In genomic region chr3:24242012-24242698, GRCh38 we compare ENCODE assay signal across 10 cellular contexts.
DNase-seq lines count a peak whose midpoint lies in the region; ATAC-seq and TF ChIP-seq lines count a peak whose summit lies in the region.
"Had no signal": no experiment of that assay in that cellular context is flagged by ENCODE, and none has a peak within 500 bp of the region (broad histone marks: within the 10 kb centered on the region; RNA-seq: fewer than 3 reads in every experiment).

No MANE protein-coding gene starts in this region.

- H3K27me3 Mint-ChIP-seq in natural killer cell treated with Interleukin-12 subunit alpha and Interleukin-12 subunit beta and Interleukin-15 and Interleukin-18, amount 100 ng/mL, for 72 hours, result peaks cover 7 to 8% of the 10 kb centered on the region in 2 donors

- no peaks in the 10 kb centered on the region for H4K20me1 ChIP-seq in hepatocyte (ENCODE audit: insufficient read depth, poor library complexity, severe bottlenecking)

- H3K36me3 Mint-ChIP-seq in natural killer cell treated with Interleukin-12 subunit alpha and Interleukin-12 subunit beta and Interleukin-15 and Interleukin-18, amount 100 ng/mL, for 72 hours, result no peaks in the 10 kb centered on the region

- 53% methylated on average over 6 of the region's 6 CpGs for WGBS in hepatocyte (ENCODE audit: low lambda C conversion rate, missing lambda C conversion rate)
- 55 to 59% methylated on average over 3 to 6 of the region's 6 CpGs for WGBS in transverse colon (ENCODE audit: low coverage in 1 of 2), 2 donors
- 27 to 40% methylated on average over 6 of the region's 6 CpGs for WGBS in testis, 2 donors

- ATAC-seq in natural killer cell treated with Interleukin-12 subunit alpha and Interleukin-12 subunit beta and Interleukin-15 and Interleukin-18, amount 100 ng/mL, for 72 hours, result no peak

- H2AFZ ChIP-seq in hepatocyte, result no peak overlapping the region

- TF ChIP-seq EP300 in transverse colon (IDR thresholded peaks at IDR 0.05; ENCODE audit: low read depth), result no peak

- H3K36me3 ChIP-seq in hepatocyte (replicated peaks; ENCODE audit: insufficient read depth, low read depth), result no peaks in the 10 kb centered on the region
- H3K36me3 ChIP-seq in transverse colon, result no peaks in the 10 kb centered on the region
- no peaks in the 10 kb centered on the region for H3K36me3 ChIP-seq in testis (ENCODE audit: low read depth, missing control alignments)
- H3K36me3 ChIP-seq: thyroid gland had no signal

- H3K27me3 ChIP-seq in hepatocyte (no peaks in the 10 kb centered on the region), transverse colon (no peaks in the 10 kb centered on the region), testis (no peaks in the 10 kb centered on the region)
- H3K27me3 ChIP-seq: thyroid gland had no signal

- DNase-seq in NCI-H2171 treated with DMSO at 0.1 percent for 48 hours (lab: John Stamatoyannopoulos, UW) (peak; percentile 5), NCI-H2171 (lab: John Stamatoyannopoulos, UW) (no peak), astrocyte of the hippocampus (ENCODE audit: low read depth, low spot score) (peak; percentile 88), hepatocyte (ENCODE audit: low spot score) (no peak), transverse colon (no peak), SW 1271 (lab: John Stamatoyannopoulos, UW) (no peak), testis (no peak)
- DNase-seq in natural killer cell treated with Interleukin-12 subunit alpha and Interleukin-12 subunit beta and Interleukin-15 and Interleukin-18, amount 100 ng/mL, for 72 hours (ENCODE audit: low spot score), result no peak
- DNase-seq: NCI-H345, thyroid gland had no signal

- no peak overlapping the region for H3K4me3 ChIP-seq in hepatocyte
- H3K4me3 ChIP-seq in transverse colon, result no peak overlapping the region
- H3K4me3 ChIP-seq in testis, result no peak overlapping the region
- H3K4me3 ChIP-seq: thyroid gland had no signal

- no peak overlapping the region for H3K4me3 Mint-ChIP-seq in natural killer cell treated with Interleukin-12 subunit alpha and Interleukin-12 subunit beta and Interleukin-15 and Interleukin-18, amount 100 ng/mL, for 72 hours

- H3K9me3 ChIP-seq in hepatocyte (ENCODE audit: low read depth) (no peaks in the 10 kb centered on the region), transverse colon (no peaks in the 10 kb centered on the region), testis (no peaks in the 10 kb centered on the region)
- H3K9me3 ChIP-seq: thyroid gland had no signal

- TF ChIP-seq CTCF in hepatocyte (IDR thresholded peaks at IDR 0.05; ENCODE audit: poor library complexity), result no peak
- no peak for TF ChIP-seq CTCF in transverse colon (IDR thresholded peaks at IDR 0.05)
- no peak for TF ChIP-seq CTCF in testis (IDR thresholded peaks at IDR 0.05)

- no peaks in the 10 kb centered on the region for H3K79me2 ChIP-seq in hepatocyte

- H3K4me1 ChIP-seq in hepatocyte (ENCODE audit: insufficient read depth), result peaks cover 14% of the 10 kb centered on the region
- H3K4me1 ChIP-seq in transverse colon, result peaks cover 4 to 29% (median 10%) of the 10 kb centered on the region in 4 donors
- no peaks in the 10 kb centered on the region for H3K4me1 ChIP-seq in testis
- H3K4me1 ChIP-seq: thyroid gland had no signal

- H3K4me2 ChIP-seq in hepatocyte, result no peak overlapping the region

- TF ChIP-seq POLR2A in transverse colon (IDR thresholded peaks at IDR 0.05), result no peak
- TF ChIP-seq POLR2A in testis (IDR thresholded peaks at IDR 0.05), result no peak

- H3K27ac Mint-ChIP-seq in natural killer cell treated with Interleukin-12 subunit alpha and Interleukin-12 subunit beta and Interleukin-15 and Interleukin-18, amount 100 ng/mL, for 72 hours, result no peak overlapping the region

- peaks cover 4 to 6% of the 10 kb centered on the region in 2 donors for H3K4me1 Mint-ChIP-seq in natural killer cell treated with Interleukin-12 subunit alpha and Interleukin-12 subunit beta and Interleukin-15 and Interleukin-18, amount 100 ng/mL, for 72 hours (ENCODE audit: low read depth in 2 of 2)

- H3K9me3 Mint-ChIP-seq in natural killer cell treated with Interleukin-12 subunit alpha and Interleukin-12 subunit beta and Interleukin-15 and Interleukin-18, amount 100 ng/mL, for 72 hours, result no peaks in the 10 kb centered on the region

- intact Hi-C loops in transverse colon (cut with DNase I; ENCODE audit: low total_unique reads), result no loop called here
- intact Hi-C loops in testis (cut with DNase I; ENCODE audit: low total_unique reads), result no loop called here

- H3K9me2 ChIP-seq in hepatocyte (replicated peaks; ENCODE audit: insufficient read depth), result no peaks in the 10 kb centered on the region

- in situ Hi-C loops in transverse colon (cut with MboI; ENCODE audit: low pct_ligation_motif_present in 1 of 4, low pct_unique_long_range_greater_than_20kb in 1 of 4, low sequenced_read_pairs in 3 of 4), result loop anchor here in 3 of 4 donors (25.0 kb wide), 3 partner anchors 230 to 355 kb away; no protein-coding TSS in a partner anchor

- H3K27ac ChIP-seq in hepatocyte (peak overlapping the region; percentile 29), transverse colon (peak overlapping the region in 3 of 4 donors; percentile 3 to 52 (median 38)), testis (no peak overlapping the region)
- H3K27ac ChIP-seq: thyroid gland had no signal

Comparison
In these comparisons a context has a peak if more than half of its experiments do, and no peak if none do; other contexts are left out.
1. DNase-seq: peak in NCI-H2171 treated with DMSO at 0.1 percent for 48 hours (single experiment) and astrocyte of the hippocampus (single experiment); none in NCI-H2171 (single experiment), hepatocyte (single experiment), transverse colon (single experiment), SW 1271 (0 of 2), testis (single experiment) and natural killer cell treated with Interleukin-12 subunit alpha and Interleukin-12 subunit beta and Interleukin-15 and Interleukin-18, amount 100 ng/mL, for 72 hours (single experiment).
2. H3K27ac ChIP-seq: peak in hepatocyte (single experiment) and transverse colon (3 of 4); none in testis (0 of 2).